In the genomic region with DNA sequence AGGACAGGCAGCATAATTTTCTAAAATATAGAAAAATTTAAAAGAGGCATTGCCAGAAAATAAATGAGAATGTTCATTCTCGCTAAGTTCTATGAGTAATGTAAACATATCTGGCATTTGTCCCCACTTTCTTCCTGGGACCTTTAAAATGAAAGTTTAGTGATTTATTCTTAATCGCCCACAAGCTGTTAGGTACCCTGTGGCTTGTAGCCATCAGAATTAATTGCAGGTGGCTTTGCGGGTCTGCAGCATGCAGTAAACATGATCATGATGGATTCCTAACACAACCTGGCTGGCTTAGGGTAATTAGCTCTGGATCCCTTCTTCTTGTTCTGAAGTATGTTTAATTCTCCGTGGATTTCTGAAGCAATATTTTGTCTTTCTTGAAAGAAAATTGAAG, we compare ENCODE assay signal across 1 cellular context.
TF ChIP-seq lines count a peak whose summit lies in the region.

No MANE protein-coding gene starts in this region.

TF ChIP-seq in endothelial cell of umbilical vein, 7 proteins besides CTCF, POLR2A, EP300 and RAD21 (continued from another document):
- TF ChIP-seq JUN (IDR thresholded peaks at IDR 0.05; ENCODE audit: borderline replicate concordance, insufficient read depth, insufficient read length, low read depth) = no peak
- TF ChIP-seq POLR2AphosphoS5 (IDR thresholded peaks at IDR 0.05; ENCODE audit: insufficient read depth, low read depth, low read length) = no peak
- TF ChIP-seq GATA2 (IDR thresholded peaks at IDR 0.05; ENCODE audit: insufficient read depth, insufficient read length, low read depth, low read length) = no peak
- TF ChIP-seq EZH2 (IDR thresholded peaks at IDR 0.05; ENCODE audit: borderline replicate concordance, low read depth, low read length, severe bottlenecking) = no peak
- TF ChIP-seq FOS (IDR thresholded peaks at IDR 0.05; ENCODE audit: borderline replicate concordance, insufficient read depth, low read length) = no peak
